In the genomic region with DNA sequence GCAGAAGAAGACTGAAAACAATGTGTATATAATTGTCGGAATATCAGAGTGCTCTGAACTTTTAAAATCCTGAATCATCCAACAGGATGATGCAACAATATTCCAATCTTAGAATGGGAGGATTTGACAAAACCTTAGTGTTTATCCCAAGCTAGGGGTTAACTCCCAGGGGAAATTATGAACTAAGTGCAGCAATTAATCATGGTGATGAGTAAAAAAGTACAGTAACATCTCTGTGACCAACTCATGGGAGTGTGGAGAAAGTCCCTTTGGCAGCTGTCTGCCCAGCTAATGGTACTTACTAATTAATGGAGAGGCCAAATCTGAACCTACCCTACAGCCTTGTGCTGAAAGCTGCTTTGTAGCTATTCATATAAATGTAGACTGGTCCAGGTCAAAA, we compare ENCODE assay signal across 17 cellular contexts.
DNase-seq lines count a peak whose midpoint lies in the region; ATAC-seq, FAIRE-seq and TF ChIP-seq lines count a peak whose summit lies in the region.
"Had no signal": no experiment of that assay in that cellular context is flagged by ENCODE, and none has a peak within 500 bp of the region (broad histone marks: within the 10 kb centered on the region; RNA-seq: fewer than 3 reads in every experiment).

No MANE protein-coding gene starts in this region.

- CTCF ChIA-PET in activated CD8-positive, alpha-beta T cell treated with anti-CD3 and anti-CD28 coated beads for 36 hours (lab: Charles Lee): no interaction called here

- TF ChIP-seq CTCF in AG10803 (conservative IDR thresholded peaks at IDR 0.05; ENCODE audit: low read length): no peak
- no peak for TF ChIP-seq CTCF in astrocyte of the spinal cord (IDR thresholded peaks at IDR 0.05; ENCODE audit: low read depth, low read length)
- TF ChIP-seq CTCF in foreskin keratinocyte (conservative IDR thresholded peaks at IDR 0.05): no peak
- TF ChIP-seq CTCF in activated CD8-positive, alpha-beta T cell treated with anti-CD3 and anti-CD28 coated beads for 36 hours (IDR thresholded peaks at IDR 0.05): no peak

- H3K27ac Mint-ChIP-seq in activated CD8-positive, alpha-beta T cell treated with anti-CD3 and anti-CD28 coated beads for 36 hours: no peak overlapping the region
- H3K27ac Mint-ChIP-seq: activated T-helper 17 cell treated with anti-CD3 and anti-CD28 coated beads, Interleukin-2, amount 50 U/mL, for 72 hours; naive B cell; stimulated activated naive CD8-positive, alpha-beta T cell treated with anti-CD3 and anti-CD28 coated beads, Interleukin-15, amount 100 ng/mL, for 72 hours had no signal

- FAIRE-seq in RCC 7860 (lab: Jason Lieb, UNC): no peak

- H3K4me3 ChIP-seq in AG10803 (ENCODE audit: low read length) (no peak overlapping the region), astrocyte of the spinal cord (ENCODE audit: low read depth, low read length) (no peak overlapping the region)
- H3K4me3 ChIP-seq: adrenal gland, prostate gland had no signal

- H3K27me3 Mint-ChIP-seq in activated CD8-positive, alpha-beta T cell treated with anti-CD3 and anti-CD28 coated beads for 36 hours: no peaks in the 10 kb centered on the region
- H3K27me3 Mint-ChIP-seq: activated T-helper 17 cell treated with anti-CD3 and anti-CD28 coated beads, Interleukin-2, amount 50 U/mL, for 72 hours; naive B cell; stimulated activated naive CD8-positive, alpha-beta T cell treated with anti-CD3 and anti-CD28 coated beads, Interleukin-15, amount 100 ng/mL, for 72 hours had no signal

- intact Hi-C loops in activated CD8-positive, alpha-beta T cell treated with anti-CD3 and anti-CD28 coated beads for 36 hours (cut with micrococcal nuclease): loop anchor here (10.0 kb wide), 1 partner anchor 757 kb away; no protein-coding TSS in a partner anchor

- H3K4me1 Mint-ChIP-seq in activated CD8-positive, alpha-beta T cell treated with anti-CD3 and anti-CD28 coated beads for 36 hours (ENCODE audit: low read depth): no peaks in the 10 kb centered on the region
- H3K4me1 Mint-ChIP-seq: activated T-helper 17 cell treated with anti-CD3 and anti-CD28 coated beads, Interleukin-2, amount 50 U/mL, for 72 hours; naive B cell; stimulated activated naive CD8-positive, alpha-beta T cell treated with anti-CD3 and anti-CD28 coated beads, Interleukin-15, amount 100 ng/mL, for 72 hours had no signal

- no peak overlapping the region for H3K27ac ChIP-seq in foreskin keratinocyte
- H3K27ac ChIP-seq: adrenal gland, prostate gland had no signal

- H3K4me3 Mint-ChIP-seq in activated CD8-positive, alpha-beta T cell treated with anti-CD3 and anti-CD28 coated beads for 36 hours: no peak overlapping the region
- H3K4me3 Mint-ChIP-seq: activated T-helper 17 cell treated with anti-CD3 and anti-CD28 coated beads, Interleukin-2, amount 50 U/mL, for 72 hours; naive B cell; stimulated activated naive CD8-positive, alpha-beta T cell treated with anti-CD3 and anti-CD28 coated beads, Interleukin-15, amount 100 ng/mL, for 72 hours had no signal

- POLR2A ChIA-PET in activated CD8-positive, alpha-beta T cell treated with anti-CD3 and anti-CD28 coated beads for 36 hours (lab: Charles Lee): no interaction called here

- no peaks in the 10 kb centered on the region for H3K27me3 ChIP-seq in foreskin keratinocyte

- no peaks in the 10 kb centered on the region for H3K4me1 ChIP-seq in foreskin keratinocyte
- H3K4me1 ChIP-seq: adrenal gland, prostate gland had no signal

- peak; percentile 72 for DNase-seq in AG10803 (ENCODE audit: low read depth)
- DNase-seq in HT1080 (ENCODE audit: low read depth): peak; percentile 2
- peak; percentile 17 for DNase-seq in astrocyte of the spinal cord (ENCODE audit: low read depth, low spot score)
- DNase-seq in foreskin keratinocyte: peak; percentile 10 to 25
- no peak for DNase-seq in hippocampal formation (lab: John Stamatoyannopoulos, UW)
- DNase-seq in RCC 7860 (ENCODE audit: low spot score): no peak
- DNase-seq in activated CD8-positive, alpha-beta T cell treated with anti-CD3 and anti-CD28 coated beads for 36 hours: no peak
- DNase-seq in NOMO-1 (lab: John Stamatoyannopoulos, UW; ENCODE audit: unreplicated experiment in 2 of 2): no peak
- DNase-seq: activated CD8-positive, alpha-beta memory T cell treated with anti-CD3 and anti-CD28 coated beads for 24 hours; adrenal gland; DMS 273 treated with DMSO at 0.1 percent for 48 hours; left ventricle myocardium superior; naive B cell; NCI-H2081 treated with DMSO at 0.1 percent for 48 hours; stimulated activated naive CD8-positive, alpha-beta T cell treated with anti-CD3 and anti-CD28 coated beads, Interleukin-15, amount 100 ng/mL, for 72 hours had no signal

- peak; percentile 23 for ATAC-seq in foreskin keratinocyte
- ATAC-seq in activated CD8-positive, alpha-beta T cell treated with anti-CD3 and anti-CD28 coated beads for 36 hours: no peak
- ATAC-seq: activated T-helper 17 cell treated with anti-CD3 and anti-CD28 coated beads, Interleukin-2, amount 50 U/mL, for 72 hours; left ventricle myocardium superior; stimulated activated naive CD8-positive, alpha-beta T cell treated with anti-CD3 and anti-CD28 coated beads, Interleukin-15, amount 100 ng/mL, for 72 hours had no signal

- no peaks in the 10 kb centered on the region for H3K9me3 Mint-ChIP-seq in activated CD8-positive, alpha-beta T cell treated with anti-CD3 and anti-CD28 coated beads for 36 hours
- H3K9me3 Mint-ChIP-seq: activated T-helper 17 cell treated with anti-CD3 and anti-CD28 coated beads, Interleukin-2, amount 50 U/mL, for 72 hours; stimulated activated naive CD8-positive, alpha-beta T cell treated with anti-CD3 and anti-CD28 coated beads, Interleukin-15, amount 100 ng/mL, for 72 hours had no signal

- no peaks in the 10 kb centered on the region for H3K36me3 Mint-ChIP-seq in activated CD8-positive, alpha-beta T cell treated with anti-CD3 and anti-CD28 coated beads for 36 hours (ENCODE audit: low read depth)
- H3K36me3 Mint-ChIP-seq: naive B cell had no signal

- in situ Hi-C loops in astrocyte of the spinal cord (cut with HindIII; ENCODE audit: low sequenced_read_pairs): no loop called here

Comparison
In these comparisons a context has a peak if more than half of its experiments do, and no peak if none do; other contexts are left out.
1. DNase-seq: peak in AG10803 (single experiment), HT1080 (single experiment), astrocyte of the spinal cord (single experiment) and foreskin keratinocyte (2 of 2); none in hippocampal formation (0 of 2), RCC 7860 (single experiment), activated CD8-positive, alpha-beta T cell treated with anti-CD3 and anti-CD28 coated beads for 36 hours (single experiment) and NOMO-1 (0 of 2).